ENCODE assay signal across 28 cellular contexts in genomic region chr6:82874867-82875266, GRCh38.
"Had no signal": no experiment of that assay in that cellular context is flagged by ENCODE, and none has a peak within 500 bp of the region (broad histone marks: within the 10 kb centered on the region; RNA-seq: fewer than 3 reads in every experiment).

No MANE protein-coding gene starts in this region.

- H3K36me3 ChIP-seq: adrenal gland, brain microvascular endothelial cell, SJCRH30, WERI-Rb-1 had no signal

- H3K36me3 Mint-ChIP-seq: activated CD8-positive, alpha-beta memory T cell treated with anti-CD3 and anti-CD28 coated beads, Interleukin-2, amount 10 ng/mL, durations not matched to agents 7 days and 5 days; activated naive CD4-positive, alpha-beta T cell treated with anti-CD3 and anti-CD28 coated beads, Interleukin-2, amount 50 U/mL, for 72 hours had no signal

- H3K27me3 ChIP-seq: brain microvascular endothelial cell, SJCRH30 had no signal

- ATAC-seq: activated CD8-positive, alpha-beta memory T cell treated with anti-CD3 and anti-CD28 coated beads, Interleukin-2, amount 10 ng/mL, durations not matched to agents 7 days and 5 days; activated naive CD4-positive, alpha-beta T cell treated with anti-CD3 and anti-CD28 coated beads, Interleukin-2, amount 50 U/mL, for 72 hours; activated T-cell treated with anti-CD3 and anti-CD28 coated beads, Interleukin-2, amount 50 U/mL, for 72 hours; activated T-helper 17 cell treated with anti-CD3 and anti-CD28 coated beads, Interleukin-2, amount 50 U/mL, for 72 hours had no signal

- H3K4me2 ChIP-seq: KMS-11 had no signal

- H3K4me1 ChIP-seq: adrenal gland had no signal

- H3K9me3 ChIP-seq: adrenal gland, SJCRH30 had no signal

- H3K4me3 Mint-ChIP-seq: activated CD4-positive, alpha-beta memory T cell treated with anti-CD3 and anti-CD28 coated beads, Interleukin-2, amount 10 ng/mL, durations not matched to agents 7 days and 5 days; activated CD4-positive, alpha-beta T cell treated with anti-CD3 and anti-CD28 coated beads, Interleukin-2, amount 10 ng/mL, durations not matched to agents 24 days and 14 days; activated CD8-positive, alpha-beta memory T cell treated with anti-CD3 and anti-CD28 coated beads, Interleukin-2, amount 10 ng/mL, durations not matched to agents 7 days and 5 days; activated naive CD4-positive, alpha-beta T cell treated with anti-CD3 and anti-CD28 coated beads for 36 hours; activated T-cell treated with anti-CD3 and anti-CD28 coated beads, Interleukin-2, amount 50 U/mL, for 72 hours; activated T-helper 17 cell treated with anti-CD3 and anti-CD28 coated beads, Interleukin-2, amount 50 U/mL, for 72 hours had no signal

- H3K4me1 Mint-ChIP-seq: activated CD4-positive, alpha-beta memory T cell treated with anti-CD3 and anti-CD28 coated beads, Interleukin-2, amount 10 ng/mL, durations not matched to agents 7 days and 5 days; activated CD4-positive, alpha-beta T cell treated with anti-CD3 and anti-CD28 coated beads, Interleukin-2, amount 10 ng/mL, durations not matched to agents 24 days and 14 days; activated CD8-positive, alpha-beta memory T cell treated with anti-CD3 and anti-CD28 coated beads, Interleukin-2, amount 10 ng/mL, durations not matched to agents 7 days and 5 days; activated T-helper 17 cell treated with anti-CD3 and anti-CD28 coated beads, Interleukin-2, amount 50 U/mL, for 72 hours had no signal

- DNase-seq: activated CD4-positive, alpha-beta memory T cell treated with anti-CD3 and anti-CD28 coated beads, Interleukin-2, amount 10 ng/mL, durations not matched to agents 7 days and 5 days; activated CD4-positive, alpha-beta T cell treated with anti-CD3 and anti-CD28 coated beads, Interleukin-2, amount 10 ng/mL, durations not matched to agents 24 days and 14 days; activated CD8-positive, alpha-beta memory T cell treated with anti-CD3 and anti-CD28 coated beads for 24 hours; activated CD8-positive, alpha-beta memory T cell treated with anti-CD3 and anti-CD28 coated beads, Interleukin-2, amount 10 ng/mL, durations not matched to agents 7 days and 5 days; activated CD8-positive, alpha-beta memory T cell treated with anti-CD3 and anti-CD28 coated beads, Interleukin-2, amount 50 U/mL, for 48 hours; activated effector memory CD4-positive, alpha-beta T cell treated with anti-CD3 and anti-CD28 coated beads, Interleukin-2, amount 50 U/mL, for 16 hours; activated naive CD4-positive, alpha-beta T cell treated with anti-CD3 and anti-CD28 coated beads for 36 hours; activated T-cell treated with anti-CD3 and anti-CD28 coated beads, Interleukin-2, amount 50 U/mL, for 1 hour; activated T-cell treated with anti-CD3 and anti-CD28 coated beads, Interleukin-2, amount 50 U/mL, for 72 hours; adrenal gland; brain microvascular endothelial cell; central memory CD4-positive, alpha-beta T cell; NCI-H1105; NCI-H1417 treated with DMSO at 0.1 percent for 48 hours; NCI-H1694; NCI-H2029; NCI-H345; NCI-H510A; NCI-H748 treated with DMSO at 0.1 percent for 48 hours; NK-92 treated with Interleukin-12 subunit alpha and Interleukin-12 subunit beta, amount 100 ng/mL, for 24 hours; SHP77; SJCRH30; T1000; WERI-Rb-1 had no signal

- H3K27ac Mint-ChIP-seq: activated CD4-positive, alpha-beta memory T cell treated with anti-CD3 and anti-CD28 coated beads, Interleukin-2, amount 10 ng/mL, durations not matched to agents 7 days and 5 days; activated CD4-positive, alpha-beta T cell treated with anti-CD3 and anti-CD28 coated beads, Interleukin-2, amount 10 ng/mL, durations not matched to agents 24 days and 14 days; activated CD8-positive, alpha-beta memory T cell treated with anti-CD3 and anti-CD28 coated beads, Interleukin-2, amount 10 ng/mL, durations not matched to agents 7 days and 5 days; activated naive CD4-positive, alpha-beta T cell treated with anti-CD3 and anti-CD28 coated beads for 36 hours; activated naive CD4-positive, alpha-beta T cell treated with anti-CD3 and anti-CD28 coated beads, Interleukin-2, amount 50 U/mL, for 72 hours; activated T-cell treated with anti-CD3 and anti-CD28 coated beads, Interleukin-2, amount 50 U/mL, for 72 hours; activated T-helper 17 cell treated with anti-CD3 and anti-CD28 coated beads, Interleukin-2, amount 50 U/mL, for 72 hours had no signal

- H3K27ac ChIP-seq: adrenal gland, brain microvascular endothelial cell, KMS-11, SJCRH30, SK-N-MC, WERI-Rb-1 had no signal

- H3K4me3 ChIP-seq: adrenal gland, SJCRH30, SK-N-MC had no signal

- H3K9me3 Mint-ChIP-seq: activated CD4-positive, alpha-beta memory T cell treated with anti-CD3 and anti-CD28 coated beads, Interleukin-2, amount 10 ng/mL, durations not matched to agents 7 days and 5 days; activated CD4-positive, alpha-beta T cell treated with anti-CD3 and anti-CD28 coated beads, Interleukin-2, amount 10 ng/mL, durations not matched to agents 24 days and 14 days; activated naive CD4-positive, alpha-beta T cell treated with anti-CD3 and anti-CD28 coated beads for 36 hours; activated naive CD4-positive, alpha-beta T cell treated with anti-CD3 and anti-CD28 coated beads, Interleukin-2, amount 50 U/mL, for 72 hours; activated T-cell treated with anti-CD3 and anti-CD28 coated beads, Interleukin-2, amount 50 U/mL, for 72 hours; activated T-helper 17 cell treated with anti-CD3 and anti-CD28 coated beads, Interleukin-2, amount 50 U/mL, for 72 hours had no signal

- H3K27me3 Mint-ChIP-seq: activated CD4-positive, alpha-beta memory T cell treated with anti-CD3 and anti-CD28 coated beads, Interleukin-2, amount 10 ng/mL, durations not matched to agents 7 days and 5 days; activated CD4-positive, alpha-beta T cell treated with anti-CD3 and anti-CD28 coated beads, Interleukin-2, amount 10 ng/mL, durations not matched to agents 24 days and 14 days; activated T-helper 17 cell treated with anti-CD3 and anti-CD28 coated beads, Interleukin-2, amount 50 U/mL, for 72 hours had no signal

- H3K9ac ChIP-seq: KMS-11 had no signal
